ENCODE assay signal across 19 cellular contexts in genomic region chr16:50298075-50298460, GRCh38. TPM values are rescaled to one million over a fixed set of nuclear protein-coding genes. Genes with fewer than 3 reads are reported as not detected.
DNase-seq lines count a peak whose midpoint lies in the region; ATAC-seq and TF ChIP-seq lines count a peak whose summit lies in the region.
"Had no signal": no experiment of that assay in that cellular context is flagged by ENCODE, and none has a peak within 500 bp of the region (broad histone marks: within the 10 kb centered on the region; RNA-seq: fewer than 3 reads in every experiment).

No MANE protein-coding gene starts in this region.

- peaks cover 7 to 99% (median 34%) of the 10 kb centered on the region in 11 experiments; a peak in 20 of 22 replicates for H3K36me3 ChIP-seq in BLaER1 treated with 17β-estradiol and CSF1 and Interleukin-3, amounts not matched to agents 10 nM and 100 nM
- peaks cover 2% of the 10 kb centered on the region; the same call in 1 of the 2 replicates for H3K36me3 ChIP-seq in Caco-2 (ENCODE audit: control insufficient read depth, insufficient read depth, low read length)

- H3K27ac Mint-ChIP-seq in Caco-2 (ENCODE audit: unreplicated experiment): peak overlapping the region; percentile 23
- peak overlapping the region; percentile 30 for H3K27ac Mint-ChIP-seq in activated naive CD4-positive, alpha-beta T cell treated with anti-CD3 and anti-CD28 coated beads, Interleukin-2, amount 50 U/mL, for 24 hours
- H3K27ac Mint-ChIP-seq in naive B cell: peak overlapping the region; percentile 38 to 93 (median 72)
- H3K27ac Mint-ChIP-seq: progenitor cell of endocrine pancreas had no signal

- peaks cover 11 to 99% (median 25%) of the 10 kb centered on the region in 11 experiments; a peak in 20 of 22 replicates for H4K20me1 ChIP-seq in BLaER1 treated with 17β-estradiol and CSF1 and Interleukin-3, amounts not matched to agents 10 nM and 100 nM

- BruUV-seq in Caco-2 (replicated peaks; lab: Mats Ljungman, UMichigan): no TSS peak

- no peak for TF ChIP-seq CTCF in Caco-2 (IDR thresholded peaks at IDR 0.05; ENCODE audit: insufficient read depth in 1 of 2, low read depth in 1 of 2, low read length in 1 of 2, severe bottlenecking in 1 of 2, unreplicated experiment in 1 of 2)
- no peak for TF ChIP-seq CTCF in GM10266 (IDR thresholded peaks at IDR 0.05; ENCODE audit: control insufficient read depth, insufficient read depth, low read depth, missing control alignments)

- H3K36me3 Mint-ChIP-seq in Caco-2 (ENCODE audit: insufficient read depth, unreplicated experiment): peaks cover 23% of the 10 kb centered on the region
- no peaks in the 10 kb centered on the region for H3K36me3 Mint-ChIP-seq in activated naive CD4-positive, alpha-beta T cell treated with anti-CD3 and anti-CD28 coated beads, Interleukin-2, amount 50 U/mL, for 24 hours
- H3K36me3 Mint-ChIP-seq in naive B cell: peaks cover 4 to 8% of the 10 kb centered on the region in 2 donors

- H3K4me2 ChIP-seq in BLaER1 treated with 17β-estradiol and CSF1 and Interleukin-3, amounts not matched to agents 10 nM and 100 nM: peak overlapping the region in 9 of 11 experiments; percentile 33 to 93 (median 87); a peak in 18 of 22 replicates
- H3K4me2 ChIP-seq: KMS-11, PC-9 had no signal

- no peaks in the 10 kb centered on the region for H3K9me3 ChIP-seq in BLaER1 treated with 17β-estradiol and CSF1 and Interleukin-3, amounts not matched to agents 10 nM and 100 nM (replicated peaks in 1 of 11)
- no peaks in the 10 kb centered on the region for H3K9me3 ChIP-seq in Caco-2
- H3K9me3 ChIP-seq: ascending aorta, tibial nerve had no signal

- DNase-seq in Caco-2: peak in 1 of 2 experiments; percentile 38
- no peak for DNase-seq in naive B cell
- no peak for DNase-seq in GM10266 (ENCODE audit: extremely low spot score)
- DNase-seq in HuH-7 (ENCODE audit: low spot score): no peak
- no peak for DNase-seq in C1 segment of cervical spinal cord (lab: John Stamatoyannopoulos, UW)
- no peak for DNase-seq in stimulated activated CD4-positive, alpha-beta T cell treated with anti-CD3 and anti-CD28 coated beads, Interleukin-4, amount 100 ng/mL, for 1 hour
- DNase-seq: activated CD4-positive, alpha-beta T cell treated with anti-CD3 and anti-CD28 coated beads, Interleukin-2, amount 50 U/mL, for 48 hours; activated T-cell treated with anti-CD3 and anti-CD28 coated beads, Interleukin-2, amount 50 U/mL, for 4 hours; DMS153; foreskin melanocyte; NCI-H748 treated with DMSO at 0.1 percent for 48 hours; PC-9 had no signal

- H3K4me3 Mint-ChIP-seq in Caco-2 (ENCODE audit: unreplicated experiment): no peak overlapping the region
- H3K4me3 Mint-ChIP-seq in activated naive CD4-positive, alpha-beta T cell treated with anti-CD3 and anti-CD28 coated beads, Interleukin-2, amount 50 U/mL, for 24 hours: no peak overlapping the region
- H3K4me3 Mint-ChIP-seq in naive B cell: no peak overlapping the region
- H3K4me3 Mint-ChIP-seq: activated T-cell treated with anti-CD3 and anti-CD28 coated beads, Interleukin-2, amount 50 U/mL, for 4 hours had no signal

- ATAC-seq in naive B cell (ENCODE audit: low read depth in 2 of 2): no peak
- ATAC-seq: activated T-cell treated with anti-CD3 and anti-CD28 coated beads, Interleukin-2, amount 50 U/mL, for 4 hours; left lobe of liver had no signal

- peaks cover 24 to 60% (median 49%) of the 10 kb centered on the region in 10 experiments for H3K4me1 ChIP-seq in BLaER1 treated with 17β-estradiol and CSF1 and Interleukin-3, amounts not matched to agents 10 nM and 100 nM
- H3K4me1 ChIP-seq in Caco-2: peaks cover 12% of the 10 kb centered on the region; the same call in 1 of the 2 replicates
- H3K4me1 ChIP-seq: ascending aorta had no signal

- H3K27me3 ChIP-seq in BLaER1 treated with 17β-estradiol and CSF1 and Interleukin-3, amounts not matched to agents 10 nM and 100 nM: no peaks in the 10 kb centered on the region
- H3K27me3 ChIP-seq in Caco-2 (replicated peaks; ENCODE audit: control insufficient read depth, insufficient read depth, low read length): no peaks in the 10 kb centered on the region
- H3K27me3 ChIP-seq: ascending aorta, tibial nerve had no signal

- H3K9ac ChIP-seq in BLaER1 treated with 17β-estradiol and CSF1 and Interleukin-3, amounts not matched to agents 10 nM and 100 nM: peak overlapping the region in 8 of 11 experiments; percentile 1 to 63 (median 38); a peak in 12 of 22 replicates
- H3K9ac ChIP-seq: KMS-11 had no signal

- intact Hi-C loops in Caco-2 (cut with micrococcal nuclease; ENCODE audit: unreplicated experiment): no loop called here

- peaks cover 16% of the 10 kb centered on the region for H3K4me1 Mint-ChIP-seq in Caco-2 (ENCODE audit: low read depth, unreplicated experiment)
- peaks cover 3% of the 10 kb centered on the region for H3K4me1 Mint-ChIP-seq in activated naive CD4-positive, alpha-beta T cell treated with anti-CD3 and anti-CD28 coated beads, Interleukin-2, amount 50 U/mL, for 24 hours
- H3K4me1 Mint-ChIP-seq in naive B cell: peaks cover 9 to 12% (median 11%) of the 10 kb centered on the region in 3 donors

- H3K9me3 Mint-ChIP-seq in Caco-2 (ENCODE audit: unreplicated experiment) (no peaks in the 10 kb centered on the region), naive B cell (no peaks in the 10 kb centered on the region)
- no peaks in the 10 kb centered on the region for H3K9me3 Mint-ChIP-seq in activated naive CD4-positive, alpha-beta T cell treated with anti-CD3 and anti-CD28 coated beads, Interleukin-2, amount 50 U/mL, for 24 hours
- H3K9me3 Mint-ChIP-seq: activated T-cell treated with anti-CD3 and anti-CD28 coated beads, Interleukin-2, amount 50 U/mL, for 4 hours had no signal

- H3K4me3 ChIP-seq in BLaER1 treated with 17β-estradiol and CSF1 and Interleukin-3, amounts not matched to agents 10 nM and 100 nM: no peak overlapping the region; a peak in 2 of 20 replicates
- H3K4me3 ChIP-seq in Caco-2 (ENCODE audit: low read depth, low read length): no peak overlapping the region
- H3K4me3 ChIP-seq: ascending aorta, PC-9, tibial nerve had no signal

- H3K27ac ChIP-seq in BLaER1 treated with 17β-estradiol and CSF1 and Interleukin-3, amounts not matched to agents 10 nM and 100 nM: peak overlapping the region in 8 of 11 experiments; percentile 13 to 69 (median 35); a peak in 14 of 22 replicates
- H3K27ac ChIP-seq: ascending aorta, KMS-11, PC-9, tibial nerve had no signal

- POLR2A ChIA-PET in Caco-2 (lab: Charles Lee): no interaction called here

- CTCF ChIA-PET in Caco-2 (lab: Charles Lee): no interaction called here

- H3K27me3 Mint-ChIP-seq in Caco-2 (ENCODE audit: insufficient read depth, unreplicated experiment) (no peaks in the 10 kb centered on the region), naive B cell (no peaks in the 10 kb centered on the region)
- H3K27me3 Mint-ChIP-seq in activated naive CD4-positive, alpha-beta T cell treated with anti-CD3 and anti-CD28 coated beads, Interleukin-2, amount 50 U/mL, for 24 hours: no peaks in the 10 kb centered on the region
- H3K27me3 Mint-ChIP-seq: progenitor cell of endocrine pancreas had no signal

RNA-seq across cellular contexts. Expression of gene ADCY7, which starts 31.7 kb away (rescaled TPM):
- total RNA-seq in Caco-2 (2022): 51.3 and 54.2 TPM in 2 replicates
- polyA plus RNA-seq in naive B cell (ENCODE audit: low read depth in 6 of 6): 10 to 100 TPM; 23.0 to 42.8 (median 35.9) TPM
